Comparison of ENCODE assay signal across 25 cellular contexts in genomic region chr4:82694892-82695291, GRCh38.
DNase-seq lines count a peak whose midpoint lies in the region; ATAC-seq, FAIRE-seq and TF ChIP-seq lines count a peak whose summit lies in the region.
"Had no signal": no experiment of that assay in that cellular context is flagged by ENCODE, and none has a peak within 500 bp of the region (broad histone marks: within the 10 kb centered on the region; RNA-seq: fewer than 3 reads in every experiment).

No MANE protein-coding gene starts in this region.

- H3K36me3 ChIP-seq in HepG2 (replicated peaks in 1 of 2; ENCODE audit: control insufficient read depth in 1 of 2, insufficient read depth in 2 of 2, low read length in 2 of 2) = no peaks in the 10 kb centered on the region
- no peaks in the 10 kb centered on the region for H3K36me3 ChIP-seq in right lobe of liver
- H3K36me3 ChIP-seq in endodermal cell (ENCODE audit: control insufficient read depth, insufficient read depth, low read length) = no peaks in the 10 kb centered on the region
- H3K36me3 ChIP-seq: BE2C, HAP-1 had no signal

- no peak for DNase-seq in HepG2 (ENCODE audit: low spot score)
- no peak for DNase-seq in right lobe of liver
- no peak for DNase-seq in endodermal cell
- DNase-seq in nephron progenitor cell = no peak
- no peak for DNase-seq in NCI-H1694 (lab: John Stamatoyannopoulos, UW)
- no peak for DNase-seq in GM19238 (ENCODE audit: insufficient read length, low spot score)
- DNase-seq: 8988T; ACHN; AML-193; BE2C; CD4-positive, alpha-beta T cell; CD8-positive, alpha-beta memory T cell; DMS 273 treated with DMSO at 0.1 percent for 48 hours; DMS79; EL; GDM1; GOT3 had no signal

- H3K4me1 ChIP-seq in HepG2 (ENCODE audit: insufficient read depth, low read length) (no peaks in the 10 kb centered on the region), right lobe of liver (no peaks in the 10 kb centered on the region), endodermal cell (ENCODE audit: control insufficient read depth, insufficient read depth, low read length) (peaks cover 6% of the 10 kb centered on the region)
- H3K4me1 ChIP-seq: A549, BE2C, HAP-1 had no signal

- 50% methylated on average over 4 of the region's 4 CpGs for WGBS in HepG2 (ENCODE audit: low lambda C conversion rate)
- WGBS in right lobe of liver (ENCODE audit: insufficient coverage, low coverage, low lambda C conversion rate, missing lambda C conversion rate) = 77% methylated on average over 4 of the region's 4 CpGs
- 85 to 100% methylated on average over 2 to 4 of the region's 4 CpGs for WGBS in endodermal cell (ENCODE audit: insufficient coverage in 1 of 2, insufficient read length in 1 of 2), 2 experiments

- no peak overlapping the region for H2AFZ ChIP-seq in HepG2 (ENCODE audit: low read length)

- no peak overlapping the region for H3K4me3 ChIP-seq in HepG2 (replicated peaks in 1 of 3; ENCODE audit: insufficient read depth in 1 of 3, low read depth in 2 of 3, low read length in 3 of 3)
- no peak overlapping the region for H3K4me3 ChIP-seq in right lobe of liver
- no peak overlapping the region for H3K4me3 ChIP-seq in endodermal cell (ENCODE audit: low read length)
- H3K4me3 ChIP-seq: A549; BLaER1 treated with 17β-estradiol and CSF1 and Interleukin-3, amounts not matched to agents 10 nM and 100 nM; GM12878; HAP-1 had no signal

- no TSS peak for BruUV-seq in HepG2 (replicated peaks; lab: Mats Ljungman, UMichigan)

- TF ChIP-seq EP300 in HepG2 (IDR thresholded peaks at IDR 0.05; ENCODE audit: low read depth in 2 of 2, low read length in 2 of 2) (no peak), HepG2 (CRISPR knock-in tag; IDR thresholded peaks at IDR 0.05; ENCODE audit: borderline replicate concordance) (no peak)

- ATAC-seq in HepG2 (peak; percentile 69), right lobe of liver (no peak), GM18907 (IDR thresholded peaks at IDR 0.05; ENCODE audit: unreplicated experiment) (no peak)
- ATAC-seq: A549, GM12878 had no signal

- no peak for TF ChIP-seq RAD21 in HepG2 (CRISPR knock-in tag; IDR thresholded peaks at IDR 0.05)

- H3K4me3 Mint-ChIP-seq in endodermal cell = no peak overlapping the region
- no peak overlapping the region for H3K4me3 Mint-ChIP-seq in nephron progenitor cell
- H3K4me3 Mint-ChIP-seq: CD14-positive monocyte; CD4-positive, alpha-beta T cell; CD8-positive, alpha-beta memory T cell had no signal

- TF ChIP-seq POLR2A in HepG2 (IDR thresholded peaks at IDR 0.05; ENCODE audit: insufficient read depth in 1 of 2, low read depth in 2 of 2, low read length in 2 of 2) (no peak), right lobe of liver (IDR thresholded peaks at IDR 0.05) (no peak)

- H3K27ac Mint-ChIP-seq in endodermal cell (no peak overlapping the region), nephron progenitor cell (peak overlapping the region; percentile 57)
- H3K27ac Mint-ChIP-seq: CD14-positive monocyte; CD4-positive, alpha-beta T cell had no signal

- H3K36me3 Mint-ChIP-seq in endodermal cell (ENCODE audit: low read depth) (no peaks in the 10 kb centered on the region), nephron progenitor cell (ENCODE audit: low read depth) (peaks cover 4% of the 10 kb centered on the region)
- H3K36me3 Mint-ChIP-seq: CD14-positive monocyte had no signal

- no peaks in the 10 kb centered on the region for H3K9me3 ChIP-seq in HepG2 (ENCODE audit: low read length)
- H3K9me3 ChIP-seq in right lobe of liver = no peaks in the 10 kb centered on the region
- H3K9me3 ChIP-seq in endodermal cell (ENCODE audit: control insufficient read depth, low read length) = peaks cover 4% of the 10 kb centered on the region
- H3K9me3 ChIP-seq: A549; BE2C; BLaER1 treated with 17β-estradiol and CSF1 and Interleukin-3, amounts not matched to agents 10 nM and 100 nM; HAP-1 had no signal

- H3K27ac ChIP-seq in HepG2 (ENCODE audit: extremely low read length, insufficient read depth, low read length) (no peak overlapping the region), right lobe of liver (no peak overlapping the region), endodermal cell (ENCODE audit: low read depth, low read length) (no peak overlapping the region)
- H3K27ac ChIP-seq: A549; BLaER1 treated with 17β-estradiol and CSF1 and Interleukin-3, amounts not matched to agents 10 nM and 100 nM had no signal

- H3K4me2 ChIP-seq in HepG2 (ENCODE audit: low read depth, low read length) = no peak overlapping the region
- H3K4me2 ChIP-seq: A549; BLaER1 treated with 17β-estradiol and CSF1 and Interleukin-3, amounts not matched to agents 10 nM and 100 nM had no signal

- H3K27me3 ChIP-seq in HepG2 (ENCODE audit: control insufficient read depth in 1 of 2, insufficient read depth in 2 of 2, low read length in 2 of 2) = 0 out of 5 replicates have a peak, but pooled peaks cover 0 to 2% of the 10 kb centered on the region in 2 experiments
- H3K27me3 ChIP-seq in right lobe of liver = no peaks in the 10 kb centered on the region
- no peaks in the 10 kb centered on the region for H3K27me3 ChIP-seq in endodermal cell (ENCODE audit: control insufficient read depth, insufficient read depth, low read length, poor library complexity, severe bottlenecking)
- H3K27me3 ChIP-seq: BE2C; BLaER1 treated with 17β-estradiol and CSF1 and Interleukin-3, amounts not matched to agents 10 nM and 100 nM had no signal

- H3K27me3 Mint-ChIP-seq in endodermal cell (ENCODE audit: insufficient read depth) (peaks cover 10% of the 10 kb centered on the region), nephron progenitor cell (ENCODE audit: low read depth, poor library complexity) (peaks cover 4% of the 10 kb centered on the region)
- H3K27me3 Mint-ChIP-seq: CD4-positive, alpha-beta T cell had no signal

- no peaks in the 10 kb centered on the region for H3K9me3 Mint-ChIP-seq in endodermal cell
- H3K9me3 Mint-ChIP-seq in nephron progenitor cell = no peaks in the 10 kb centered on the region
- H3K9me3 Mint-ChIP-seq: CD14-positive monocyte; CD4-positive, alpha-beta T cell; CD8-positive, alpha-beta memory T cell had no signal

- CTCF ChIA-PET in HepG2 (lab: Yijun Ruan, JAX; ENCODE audit: low intra/inter-chr PET ratio, low total read pairs) = no interaction called here

- TF ChIP-seq CTCF in HepG2 (CRISPR knock-in tag; IDR thresholded peaks at IDR 0.05) = no peak
- no peak for TF ChIP-seq CTCF in right lobe of liver (IDR thresholded peaks at IDR 0.05)
- TF ChIP-seq CTCF in endodermal cell (conservative IDR thresholded peaks at IDR 0.05) = peak; percentile 35
- TF ChIP-seq CTCF in nephron progenitor cell (IDR thresholded peaks at IDR 0.05) = no peak

- H3K4me1 Mint-ChIP-seq in endodermal cell (peaks cover 18% of the 10 kb centered on the region), nephron progenitor cell (peaks cover 46% of the 10 kb centered on the region)
- H3K4me1 Mint-ChIP-seq: CD14-positive monocyte; CD8-positive, alpha-beta memory T cell had no signal

- no peak for FAIRE-seq in HepG2 (lab: Jason Lieb, UNC)
- FAIRE-seq: A549, D721Med, GM12878, H54 had no signal

- no peaks in the 10 kb centered on the region for H4K20me1 ChIP-seq in HepG2 (ENCODE audit: insufficient read depth, low read length)
- H4K20me1 ChIP-seq: BLaER1 treated with 17β-estradiol and CSF1 and Interleukin-3, amounts not matched to agents 10 nM and 100 nM had no signal

- H3K79me2 ChIP-seq in HepG2 (ENCODE audit: insufficient read depth, low read length) = no peaks in the 10 kb centered on the region

- no peak overlapping the region for H3K9ac ChIP-seq in HepG2 (ENCODE audit: insufficient read depth, low read depth, low read length)
- H3K9ac ChIP-seq in endodermal cell (ENCODE audit: extremely low read depth, low read length, poor library complexity, severe bottlenecking) = no peak overlapping the region
- H3K9ac ChIP-seq: BLaER1 treated with 17β-estradiol and CSF1 and Interleukin-3, amounts not matched to agents 10 nM and 100 nM had no signal

- POLR2A ChIA-PET in HepG2 (lab: Yijun Ruan, JAX) = no interaction called here

- intact Hi-C loops in HepG2 (cut with micrococcal nuclease; ENCODE audit: unreplicated experiment) = no loop called here
- intact Hi-C loops in right lobe of liver (cut with DNase I) = no loop called here

- in situ Hi-C loops in HepG2 (cut with HindIII; ENCODE audit: extremely low pct_ligation_motif_present, low pct_unique_long_range_greater_than_20kb) = no loop called here

TF ChIP-seq in HepG2, 621 proteins besides CTCF, POLR2A, EP300 and RAD21 (continues in another document):
- TF ChIP-seq CREM (IDR thresholded peaks at IDR 0.05) = no peak
- no peak for TF ChIP-seq CREM (CRISPR knock-in tag; IDR thresholded peaks at IDR 0.05)
- TF ChIP-seq ARID4A (CRISPR knock-in tag; IDR thresholded peaks at IDR 0.05; ENCODE audit: borderline replicate concordance) = no peak
- no peak for TF ChIP-seq ETV5 (CRISPR knock-in tag; IDR thresholded peaks at IDR 0.05; ENCODE audit: borderline replicate concordance)
- no peak for TF ChIP-seq HNF4A (CRISPR knock-in tag; IDR thresholded peaks at IDR 0.05)
- no peak for TF ChIP-seq ARID2 (CRISPR knock-in tag; IDR thresholded peaks at IDR 0.05; ENCODE audit: borderline replicate concordance)
- no peak for TF ChIP-seq EHMT2 (IDR thresholded peaks at IDR 0.05; ENCODE audit: borderline replicate concordance, low read depth, low read length)
